ENCODE assay signal across 9 cellular contexts in the genomic region with DNA sequence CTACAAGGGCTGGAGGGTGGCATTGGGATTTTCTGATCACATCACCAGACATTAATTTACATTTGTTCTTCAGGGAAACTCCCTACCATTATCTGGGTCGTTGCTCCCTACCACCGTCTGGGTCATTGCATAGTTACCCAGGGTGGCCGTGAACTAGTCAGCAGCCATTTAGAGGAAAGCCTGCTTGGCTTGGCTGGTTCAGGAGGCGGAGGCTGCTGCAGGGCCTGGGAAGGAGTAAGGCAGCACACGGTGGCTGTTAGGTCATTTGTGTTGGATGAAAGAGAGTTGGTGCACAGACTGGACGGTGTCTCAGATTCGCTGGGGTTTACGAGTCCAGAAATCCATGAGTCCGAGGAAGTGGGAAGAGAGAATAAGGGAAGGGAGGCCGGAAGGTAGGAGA. TPM values are rescaled to one million over a fixed set of nuclear protein-coding genes. Genes with fewer than 3 reads are reported as not detected.
DNase-seq lines count a peak whose midpoint lies in the region; ATAC-seq and TF ChIP-seq lines count a peak whose summit lies in the region.
"Had no signal": no experiment of that assay in that cellular context is flagged by ENCODE, and none has a peak within 500 bp of the region (broad histone marks: within the 10 kb centered on the region; RNA-seq: fewer than 3 reads in every experiment).

No MANE protein-coding gene starts in this region.

- no peak overlapping the region for H2AFZ ChIP-seq in neural progenitor cell (replicated peaks)

- no peaks in the 10 kb centered on the region for H3K27me3 ChIP-seq in neural progenitor cell
- H3K27me3 ChIP-seq: neutrophil had no signal

- no peaks in the 10 kb centered on the region for H3K9me3 ChIP-seq in HEK293 (ENCODE audit: control insufficient read depth, insufficient read depth, low read depth, low read length)
- H3K9me3 ChIP-seq in neural progenitor cell (ENCODE audit: low read depth): no peaks in the 10 kb centered on the region
- H3K9me3 ChIP-seq: neutrophil had no signal

- CTCF ChIA-PET in HEK293 (lab: Yijun Ruan, JAX): interaction anchor here (0.7 kb wide), 1 partner anchor 147 kb away, joined by 3 read pairs; no protein-coding TSS in a partner anchor

- H3K27me3 Mint-ChIP-seq in neural progenitor cell (ENCODE audit: insufficient read depth, low read depth): no peaks in the 10 kb centered on the region

- POLR2A ChIA-PET in HEK293 (lab: Yijun Ruan, JAX): no interaction called here

- H3F3A ChIP-seq in neural progenitor cell (ENCODE audit: low read depth): no peaks in the 10 kb centered on the region

- peaks cover 100% of the 10 kb centered on the region for H3K79me2 ChIP-seq in neural progenitor cell (ENCODE audit: low read depth)

- peaks cover 100% of the 10 kb centered on the region for H4K20me1 ChIP-seq in neural progenitor cell (ENCODE audit: low read depth)

- H3K27ac ChIP-seq in HEK293 (ENCODE audit: extremely low read depth, low read depth, low read length) (no peak overlapping the region), neural progenitor cell (no peak overlapping the region)
- H3K27ac ChIP-seq: neutrophil had no signal

- peaks cover 10% of the 10 kb centered on the region for H3K4me1 ChIP-seq in HEK293 (ENCODE audit: control insufficient read depth, insufficient read depth, low read length)
- H3K4me1 ChIP-seq in neural progenitor cell: peaks cover 21% of the 10 kb centered on the region

- peaks cover 57% of the 10 kb centered on the region for H3K4me1 Mint-ChIP-seq in neural progenitor cell

- H3K4me2 ChIP-seq in neural progenitor cell: no peak overlapping the region

- H3K36me3 ChIP-seq in HEK293 (ENCODE audit: control insufficient read depth in 2 of 2, insufficient read depth in 1 of 2, low read length in 2 of 2) (no peaks in the 10 kb centered on the region), neural progenitor cell (no peaks in the 10 kb centered on the region)
- H3K36me3 ChIP-seq: neutrophil had no signal

- TF ChIP-seq CTCF in HEK293 (tag by site-specific recombination; IDR thresholded peaks at IDR 0.05) (no peak), neural progenitor cell (IDR thresholded peaks at IDR 0.05) (no peak)

- H3K9ac ChIP-seq in neural progenitor cell: no peak overlapping the region

- no peaks in the 10 kb centered on the region for H3K9me3 Mint-ChIP-seq in neural progenitor cell

- DNase-seq in T-helper 22 cell (ENCODE audit: low read depth): peak; percentile 16
- no peak for DNase-seq in neural progenitor cell (ENCODE audit: low spot score)
- no peak for DNase-seq in NCI-H2081 (lab: John Stamatoyannopoulos, UW)
- DNase-seq in NCI-H748 (lab: John Stamatoyannopoulos, UW; ENCODE audit: unreplicated experiment): no peak
- DNase-seq in A172 (ENCODE audit: low spot score): no peak
- no peak for DNase-seq in RPMI8226

- peaks cover 20% of the 10 kb centered on the region for H3K36me3 Mint-ChIP-seq in neural progenitor cell

- H3K27ac Mint-ChIP-seq in neural progenitor cell: peak overlapping the region; percentile 84

- ATAC-seq in GM18870 (IDR thresholded peaks at IDR 0.05; ENCODE audit: unreplicated experiment): peak; percentile 46

- H3K4me3 ChIP-seq in HEK293 (ENCODE audit: low read depth, low read length) (no peak overlapping the region), neural progenitor cell (no peak overlapping the region)

- no peak overlapping the region for H3K4me3 Mint-ChIP-seq in neural progenitor cell

TF ChIP-seq in HEK293, 187 proteins besides CTCF, POLR2A, EP300 and RAD21:
- TF ChIP-seq ZNF600 (tag by site-specific recombination; IDR thresholded peaks at IDR 0.05) (peak; percentile 84), SALL2 (tag by site-specific recombination; IDR thresholded peaks at IDR 0.05; ENCODE audit: borderline replicate concordance) (no peak), ZNF560 (tag by site-specific recombination; IDR thresholded peaks at IDR 0.05; ENCODE audit: borderline replicate concordance) (no peak), ZNF558 (tag by site-specific recombination; IDR thresholded peaks at IDR 0.05) (no peak), ZNF140 (tag by site-specific recombination; IDR thresholded peaks at IDR 0.05) (no peak)
- TF ChIP-seq, protein P1, sequence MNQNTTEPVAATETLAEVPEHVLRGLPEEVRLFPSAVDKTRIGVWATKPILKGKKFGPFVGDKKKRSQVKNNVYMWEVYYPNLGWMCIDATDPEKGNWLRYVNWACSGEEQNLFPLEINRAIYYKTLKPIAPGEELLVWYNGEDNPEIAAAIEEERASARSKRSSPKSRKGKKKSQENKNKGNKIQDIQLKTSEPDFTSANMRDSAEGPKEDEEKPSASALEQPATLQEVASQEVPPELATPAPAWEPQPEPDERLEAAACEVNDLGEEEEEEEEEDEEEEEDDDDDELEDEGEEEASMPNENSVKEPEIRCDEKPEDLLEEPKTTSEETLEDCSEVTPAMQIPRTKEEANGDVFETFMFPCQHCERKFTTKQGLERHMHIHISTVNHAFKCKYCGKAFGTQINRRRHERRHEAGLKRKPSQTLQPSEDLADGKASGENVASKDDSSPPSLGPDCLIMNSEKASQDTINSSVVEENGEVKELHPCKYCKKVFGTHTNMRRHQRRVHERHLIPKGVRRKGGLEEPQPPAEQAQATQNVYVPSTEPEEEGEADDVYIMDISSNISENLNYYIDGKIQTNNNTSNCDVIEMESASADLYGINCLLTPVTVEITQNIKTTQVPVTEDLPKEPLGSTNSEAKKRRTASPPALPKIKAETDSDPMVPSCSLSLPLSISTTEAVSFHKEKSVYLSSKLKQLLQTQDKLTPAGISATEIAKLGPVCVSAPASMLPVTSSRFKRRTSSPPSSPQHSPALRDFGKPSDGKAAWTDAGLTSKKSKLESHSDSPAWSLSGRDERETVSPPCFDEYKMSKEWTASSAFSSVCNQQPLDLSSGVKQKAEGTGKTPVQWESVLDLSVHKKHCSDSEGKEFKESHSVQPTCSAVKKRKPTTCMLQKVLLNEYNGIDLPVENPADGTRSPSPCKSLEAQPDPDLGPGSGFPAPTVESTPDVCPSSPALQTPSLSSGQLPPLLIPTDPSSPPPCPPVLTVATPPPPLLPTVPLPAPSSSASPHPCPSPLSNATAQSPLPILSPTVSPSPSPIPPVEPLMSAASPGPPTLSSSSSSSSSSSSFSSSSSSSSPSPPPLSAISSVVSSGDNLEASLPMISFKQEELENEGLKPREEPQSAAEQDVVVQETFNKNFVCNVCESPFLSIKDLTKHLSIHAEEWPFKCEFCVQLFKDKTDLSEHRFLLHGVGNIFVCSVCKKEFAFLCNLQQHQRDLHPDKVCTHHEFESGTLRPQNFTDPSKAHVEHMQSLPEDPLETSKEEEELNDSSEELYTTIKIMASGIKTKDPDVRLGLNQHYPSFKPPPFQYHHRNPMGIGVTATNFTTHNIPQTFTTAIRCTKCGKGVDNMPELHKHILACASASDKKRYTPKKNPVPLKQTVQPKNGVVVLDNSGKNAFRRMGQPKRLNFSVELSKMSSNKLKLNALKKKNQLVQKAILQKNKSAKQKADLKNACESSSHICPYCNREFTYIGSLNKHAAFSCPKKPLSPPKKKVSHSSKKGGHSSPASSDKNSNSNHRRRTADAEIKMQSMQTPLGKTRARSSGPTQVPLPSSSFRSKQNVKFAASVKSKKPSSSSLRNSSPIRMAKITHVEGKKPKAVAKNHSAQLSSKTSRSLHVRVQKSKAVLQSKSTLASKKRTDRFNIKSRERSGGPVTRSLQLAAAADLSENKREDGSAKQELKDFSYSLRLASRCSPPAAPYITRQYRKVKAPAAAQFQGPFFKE (tag by site-specific recombination; IDR thresholded peaks at IDR 0.05; ENCODE audit: borderline replicate concordance): no peak

RNA-seq across cellular contexts. Expression of a gene that starts 17.8 kb away (rescaled TPM):
- 52.8 and 62.1 TPM in 2 replicates for total RNA-seq in neural progenitor cell (ENCODE audit: low replicate concordance)
- total RNA-seq in A172 (2014; rRNA removed; shearing (Covaris generic)): 13.8 and 14.4 TPM in 2 replicates
